In the genomic region with DNA sequence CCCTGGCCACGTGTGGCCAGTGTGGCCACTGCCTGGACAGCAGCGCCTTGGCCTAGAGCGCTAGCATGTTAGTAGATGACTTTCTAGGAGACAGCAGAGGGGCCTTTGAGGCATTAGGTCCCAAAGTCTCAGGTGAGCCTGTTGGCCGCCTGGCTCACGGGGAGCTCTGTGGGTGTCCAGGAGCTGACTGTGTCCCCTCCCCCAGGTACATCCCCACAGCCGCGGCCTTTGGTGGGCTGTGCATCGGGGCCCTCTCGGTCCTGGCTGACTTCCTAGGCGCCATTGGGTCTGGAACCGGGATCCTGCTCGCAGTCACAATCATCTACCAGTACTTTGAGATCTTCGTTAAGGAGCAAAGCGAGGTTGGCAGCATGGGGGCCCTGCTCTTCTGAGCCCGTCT, we compare ENCODE assay signal across 26 cellular contexts.
"Had no signal": no experiment of that assay in that cellular context is flagged by ENCODE, and none has a peak within 500 bp of the region (broad histone marks: within the 10 kb centered on the region; RNA-seq: fewer than 3 reads in every experiment).

No MANE protein-coding gene starts in this region.

- ATAC-seq: activated CD8-positive, alpha-beta memory T cell treated with anti-CD3 and anti-CD28 coated beads, Interleukin-2, amount 10 ng/mL, durations not matched to agents 7 days and 5 days; activated T-helper 17 cell treated with anti-CD3 and anti-CD28 coated beads, Interleukin-2, amount 50 U/mL, for 72 hours; T-cell had no signal

- H3K4me3 Mint-ChIP-seq: activated B cell treated with CpG ODN at 0.5 μM for 24 hours; activated CD4-positive, alpha-beta T cell treated with anti-CD3 and anti-CD28 coated beads, Interleukin-2, amount 10 ng/mL, durations not matched to agents 24 days and 14 days; activated CD8-positive, alpha-beta memory T cell treated with anti-CD3 and anti-CD28 coated beads, Interleukin-2, amount 10 ng/mL, durations not matched to agents 7 days and 5 days; activated naive CD4-positive, alpha-beta T cell treated with anti-CD3 and anti-CD28 coated beads for 36 hours; activated naive CD8-positive, alpha-beta T cell treated with anti-CD3 and anti-CD28 coated beads, Interleukin-2, amount 10 ng/mL, durations not matched to agents 7 days and 5 days; activated T-helper 17 cell treated with anti-CD3 and anti-CD28 coated beads, Interleukin-2, amount 50 U/mL, for 72 hours; T-cell had no signal

- H3K27me3 Mint-ChIP-seq: activated B cell treated with CpG ODN at 0.5 μM for 24 hours; activated CD4-positive, alpha-beta T cell treated with anti-CD3 and anti-CD28 coated beads, Interleukin-2, amount 10 ng/mL, durations not matched to agents 24 days and 14 days; activated CD8-positive, alpha-beta memory T cell treated with anti-CD3 and anti-CD28 coated beads, Interleukin-2, amount 10 ng/mL, durations not matched to agents 7 days and 5 days; activated naive CD8-positive, alpha-beta T cell treated with anti-CD3 and anti-CD28 coated beads, Interleukin-2, amount 10 ng/mL, durations not matched to agents 7 days and 5 days; activated T-helper 17 cell treated with anti-CD3 and anti-CD28 coated beads, Interleukin-2, amount 50 U/mL, for 72 hours; T-cell had no signal

- H3K4me1 Mint-ChIP-seq: activated B cell treated with CpG ODN at 0.5 μM for 24 hours; activated CD8-positive, alpha-beta memory T cell treated with anti-CD3 and anti-CD28 coated beads, Interleukin-2, amount 10 ng/mL, durations not matched to agents 7 days and 5 days; activated T-helper 17 cell treated with anti-CD3 and anti-CD28 coated beads, Interleukin-2, amount 50 U/mL, for 72 hours had no signal

- H3K27ac Mint-ChIP-seq: activated B cell treated with CpG ODN at 0.5 μM for 24 hours; activated CD4-positive, alpha-beta T cell treated with anti-CD3 and anti-CD28 coated beads, Interleukin-2, amount 10 ng/mL, durations not matched to agents 24 days and 14 days; activated CD8-positive, alpha-beta memory T cell treated with anti-CD3 and anti-CD28 coated beads, Interleukin-2, amount 10 ng/mL, durations not matched to agents 7 days and 5 days; activated naive CD4-positive, alpha-beta T cell treated with anti-CD3 and anti-CD28 coated beads for 36 hours; activated naive CD8-positive, alpha-beta T cell treated with anti-CD3 and anti-CD28 coated beads, Interleukin-2, amount 10 ng/mL, durations not matched to agents 7 days and 5 days; T-cell had no signal

- FAIRE-seq: TTC549 had no signal

- H3K9me3 ChIP-seq: adrenal gland, Peyer's patch, SJSA1 had no signal

- H3K4me1 ChIP-seq: adrenal gland, Peyer's patch had no signal

- H3K4me3 ChIP-seq: adrenal gland, Peyer's patch, SJSA1 had no signal

- H3K27me3 ChIP-seq: adrenal gland, Peyer's patch, SJSA1 had no signal

- H3K9me3 Mint-ChIP-seq: activated B cell treated with CpG ODN at 0.5 μM for 24 hours; activated CD4-positive, alpha-beta T cell treated with anti-CD3 and anti-CD28 coated beads, Interleukin-2, amount 10 ng/mL, durations not matched to agents 24 days and 14 days; activated naive CD4-positive, alpha-beta T cell treated with anti-CD3 and anti-CD28 coated beads for 36 hours; activated naive CD8-positive, alpha-beta T cell treated with anti-CD3 and anti-CD28 coated beads, Interleukin-2, amount 10 ng/mL, durations not matched to agents 7 days and 5 days; activated T-helper 17 cell treated with anti-CD3 and anti-CD28 coated beads, Interleukin-2, amount 50 U/mL, for 72 hours; T-cell had no signal

- DNase-seq: activated B cell treated with CpG ODN at 0.5 μM for 24 hours; activated CD4-positive, alpha-beta T cell treated with anti-CD3 and anti-CD28 coated beads for 1 hour; activated CD4-positive, alpha-beta T cell treated with anti-CD3 and anti-CD28 coated beads, Interleukin-2, amount 10 ng/mL, durations not matched to agents 24 days and 14 days; activated CD4-positive, alpha-beta T cell treated with anti-CD3 and anti-CD28 coated beads, Interleukin-2, amount 50 U/mL, for 48 hours; activated CD8-positive, alpha-beta memory T cell treated with anti-CD3 and anti-CD28 coated beads, Interleukin-2, amount 10 ng/mL, durations not matched to agents 7 days and 5 days; activated gamma-delta T cell; activated naive CD4-positive, alpha-beta T cell treated with anti-CD3 and anti-CD28 coated beads for 36 hours; activated naive CD8-positive, alpha-beta T cell treated with anti-CD3 and anti-CD28 coated beads, Interleukin-2, amount 10 ng/mL, durations not matched to agents 7 days and 5 days; activated T-cell treated with anti-CD3 and anti-CD28 coated beads for 4 hours; activated T-cell treated with anti-CD3 and anti-CD28 coated beads, Interleukin-2, amount 50 U/mL, for 48 hours; cerebellar nuclear complex; NCI-H1092; NCI-H1417; NCI-H1694; NCI-H2029; NCI-H510A treated with DMSO at 0.1 percent for 48 hours; Peyer's patch; SHP77; T-helper 2 cell; T1000 had no signal

- H3K27ac ChIP-seq: adrenal gland, KMS-11, Peyer's patch, SJSA1 had no signal
